8 cellular contexts compared by ENCODE assay signal in genomic region chr5:9841516-9841915, GRCh38.
"Had no signal": no experiment of that assay in that cellular context is flagged by ENCODE, and none has a peak within 500 bp of the region (broad histone marks: within the 10 kb centered on the region; RNA-seq: fewer than 3 reads in every experiment).

No MANE protein-coding gene starts in this region.

- H3K9ac ChIP-seq: KMS-11 had no signal

- H3K4me1 Mint-ChIP-seq: IgD-negative memory B cell had no signal

- H3K4me3 Mint-ChIP-seq: IgD-negative memory B cell had no signal

- DNase-seq: IMR-90, KBM-7, KG1 had no signal

- ATAC-seq: HepG2, K562 had no signal

- H3K4me3 ChIP-seq: K562 had no signal

- H3K27me3 Mint-ChIP-seq: IgD-negative memory B cell had no signal

- FAIRE-seq: HepG2, K562 had no signal

- H3K27ac Mint-ChIP-seq: IgD-negative memory B cell had no signal

- H3K27ac ChIP-seq: HL-60, KMS-11 had no signal
